12 cellular contexts compared by ENCODE assay signal in genomic region chr3:30282052-30282708, GRCh38.
DNase-seq lines count a peak whose midpoint lies in the region; ATAC-seq, FAIRE-seq and TF ChIP-seq lines count a peak whose summit lies in the region.
"Had no signal": no experiment of that assay in that cellular context is flagged by ENCODE, and none has a peak within 500 bp of the region (broad histone marks: within the 10 kb centered on the region; RNA-seq: fewer than 3 reads in every experiment).

No MANE protein-coding gene starts in this region.

- peak overlapping the region; percentile 70 to 77 for H3K27ac ChIP-seq in A549
- H3K27ac ChIP-seq in iPS DF 6.9 (ENCODE audit: low read length): no peak overlapping the region

- peak overlapping the region; percentile 59 for H3K4me2 ChIP-seq in A549

- DNase-seq in A549 (ENCODE audit: low read depth in 1 of 2, low spot score in 1 of 2): peak; percentile 28 to 66
- peak; percentile 94 for DNase-seq in HS-27A (ENCODE audit: low read depth)
- peak; percentile 97 for DNase-seq in astrocyte of the cerebellum (ENCODE audit: low read depth)
- peak; percentile 45 for DNase-seq in iPS DF 6.9 (ENCODE audit: low read depth, low spot score)
- no peak for DNase-seq in mucosa of descending colon
- no peak for DNase-seq in DMS114 treated with DMSO at 0.1 percent for 48 hours (lab: John Stamatoyannopoulos, UW; ENCODE audit: unreplicated experiment)
- DNase-seq in Ammon's horn (ENCODE audit: low spot score): no peak
- DNase-seq: CD4-positive, alpha-beta memory T cell; esophagus squamous epithelium; MM.1S; SHP77 treated with DMSO at 0.1 percent for 48 hours had no signal

- 0 out of 5 replicates have a peak, but pooled peaks of 1 of the 2 experiments have one; percentile 52 for TF ChIP-seq EP300 in A549 (IDR thresholded peaks at IDR 0.05)

- H3K4me1 ChIP-seq in A549: peaks cover 45% of the 10 kb centered on the region
- no peaks in the 10 kb centered on the region for H3K4me1 ChIP-seq in iPS DF 6.9 (ENCODE audit: control insufficient read depth, insufficient read depth, low read length)
- no peaks in the 10 kb centered on the region for H3K4me1 ChIP-seq in mucosa of descending colon (ENCODE audit: low read depth)

- no peak for TF ChIP-seq POLR2A in A549 (IDR thresholded peaks at IDR 0.05; ENCODE audit: low read length)

- ATAC-seq in A549 (peak; percentile 77 to 89), HG02885 (IDR thresholded peaks at IDR 0.05; ENCODE audit: poor library complexity, unreplicated experiment) (no peak), mucosa of descending colon (no peak)

- H3K27me3 ChIP-seq in iPS DF 6.9 (ENCODE audit: control insufficient read depth, insufficient read depth, low read length): no peaks in the 10 kb centered on the region
- H3K27me3 ChIP-seq: esophagus squamous epithelium had no signal

- peak; percentile 11 to 29; a peak in 2 of 5 replicates for TF ChIP-seq RAD21 in A549 (conservative IDR thresholded peaks at IDR 0.05 in 1 of 2, IDR thresholded peaks at IDR 0.05 in 1 of 2)

- FAIRE-seq in A549 (lab: Jason Lieb, UNC): peak; percentile 81

- in situ Hi-C loops in astrocyte of the cerebellum (cut with HindIII; ENCODE audit: low sequenced_read_pairs): no loop called here

- CTCF ChIA-PET in A549 (lab: Yijun Ruan, JAX): no interaction called here

- H3K36me3 ChIP-seq in iPS DF 6.9 (ENCODE audit: control insufficient read depth, insufficient read depth, low read length) (no peaks in the 10 kb centered on the region), mucosa of descending colon (ENCODE audit: low read depth) (no peaks in the 10 kb centered on the region)
- H3K36me3 ChIP-seq: esophagus squamous epithelium had no signal

- H3K9me3 ChIP-seq in A549 (peaks cover 6% of the 10 kb centered on the region; the same call in 1 of the 3 replicates), iPS DF 6.9 (ENCODE audit: control insufficient read depth, insufficient read depth, low read length) (no peaks in the 10 kb centered on the region), mucosa of descending colon (peaks cover under 1% of the 10 kb centered on the region)
- H3K9me3 ChIP-seq: esophagus squamous epithelium had no signal

- WGBS in A549 (ENCODE audit: missing lambda C conversion rate): 7% methylated on average over 3 of the region's 3 CpGs
- WGBS in iPS DF 6.9 (ENCODE audit: insufficient coverage, insufficient read length): no CpG with 5 or more reads among the region's 3 CpGs

- POLR2A ChIA-PET in A549 (lab: Yijun Ruan, JAX): interaction anchor here (0.6 kb wide), 1 partner anchor 90 kb away, joined by 3 read pairs; no protein-coding TSS in a partner anchor

- H3K4me3 ChIP-seq in A549 (no peak overlapping the region), astrocyte of the cerebellum (ENCODE audit: low read depth, low read length) (no peak overlapping the region), iPS DF 6.9 (ENCODE audit: low read length) (no peak overlapping the region), mucosa of descending colon (no peak overlapping the region)
- H3K4me3 ChIP-seq: esophagus squamous epithelium had no signal

- intact Hi-C loops in mucosa of descending colon (cut with DNase I, micrococcal nuclease): no loop called here

- TF ChIP-seq CTCF in A549 (IDR thresholded peaks at IDR 0.05) (no peak), astrocyte of the cerebellum (IDR thresholded peaks at IDR 0.05; ENCODE audit: low read depth, low read length, missing control alignments) (no peak), mucosa of descending colon (IDR thresholded peaks at IDR 0.05) (no peak)

TF ChIP-seq in A549, 52 proteins besides CTCF, POLR2A, EP300 and RAD21:
- TF ChIP-seq, protein P1, sequence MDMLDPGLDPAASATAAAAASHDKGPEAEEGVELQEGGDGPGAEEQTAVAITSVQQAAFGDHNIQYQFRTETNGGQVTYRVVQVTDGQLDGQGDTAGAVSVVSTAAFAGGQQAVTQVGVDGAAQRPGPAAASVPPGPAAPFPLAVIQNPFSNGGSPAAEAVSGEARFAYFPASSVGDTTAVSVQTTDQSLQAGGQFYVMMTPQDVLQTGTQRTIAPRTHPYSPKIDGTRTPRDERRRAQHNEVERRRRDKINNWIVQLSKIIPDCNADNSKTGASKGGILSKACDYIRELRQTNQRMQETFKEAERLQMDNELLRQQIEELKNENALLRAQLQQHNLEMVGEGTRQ (IDR thresholded peaks at IDR 0.05): 0 out of 2 replicates have a peak, but pooled peaks have one; percentile 35
- TF ChIP-seq CBX8 (IDR thresholded peaks at IDR 0.05) (no peak), EHMT2 (IDR thresholded peaks at IDR 0.05; ENCODE audit: low read depth) (no peak), CEBPB (IDR thresholded peaks at IDR 0.05) (peak in 1 of 2 experiments; percentile 6; a peak in 1 of 4 replicates), JUNB (IDR thresholded peaks at IDR 0.05) (peak; percentile 68), NPAS2 (CRISPR knock-in tag; IDR thresholded peaks at IDR 0.05; ENCODE audit: borderline replicate concordance) (no peak), GATA3 (IDR thresholded peaks at IDR 0.05; ENCODE audit: borderline replicate concordance) (peak; percentile 84), ZNF302 (CRISPR knock-in tag; IDR thresholded peaks at IDR 0.05) (no peak), FOSL2 (IDR thresholded peaks at IDR 0.05) (peak; percentile 60; the same call in 1 of the 2 replicates), FOSL2 (CRISPR knock-in tag; IDR thresholded peaks at IDR 0.05) (peak; percentile 84), JUN (IDR thresholded peaks at IDR 0.05) (peak in 1 of 2 experiments; percentile 44; a peak in 3 of 5 replicates), NFE2L2 (conservative IDR thresholded peaks at IDR 0.05; ENCODE audit: low read length) (no peak), MAFK (IDR thresholded peaks at IDR 0.05; ENCODE audit: partially characterized antibody) (peak; percentile 28)
- TF ChIP-seq, protein P2, sequence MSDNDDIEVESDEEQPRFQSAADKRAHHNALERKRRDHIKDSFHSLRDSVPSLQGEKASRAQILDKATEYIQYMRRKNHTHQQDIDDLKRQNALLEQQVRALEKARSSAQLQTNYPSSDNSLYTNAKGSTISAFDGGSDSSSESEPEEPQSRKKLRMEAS (IDR thresholded peaks at IDR 0.05): 0 out of 2 replicates have a peak, but pooled peaks have one; percentile 36
- TF ChIP-seq, protein P3, sequence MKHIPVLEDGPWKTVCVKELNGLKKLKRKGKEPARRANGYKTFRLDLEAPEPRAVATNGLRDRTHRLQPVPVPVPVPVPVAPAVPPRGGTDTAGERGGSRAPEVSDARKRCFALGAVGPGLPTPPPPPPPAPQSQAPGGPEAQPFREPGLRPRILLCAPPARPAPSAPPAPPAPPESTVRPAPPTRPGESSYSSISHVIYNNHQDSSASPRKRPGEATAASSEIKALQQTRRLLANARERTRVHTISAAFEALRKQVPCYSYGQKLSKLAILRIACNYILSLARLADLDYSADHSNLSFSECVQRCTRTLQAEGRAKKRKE (CRISPR knock-in tag; IDR thresholded peaks at IDR 0.05; ENCODE audit: low read depth): no peak

Comparison
In these comparisons a context has a peak if more than half of its experiments do, and no peak if none do; other contexts are left out.
1. ATAC-seq: peak in A549 (2 of 2); none in HG02885 (single experiment) and mucosa of descending colon (single experiment).
2. DNase-seq: peak in A549 (2 of 2), HS-27A (single experiment), astrocyte of the cerebellum (single experiment) and iPS DF 6.9 (single experiment); none in mucosa of descending colon (0 of 3), DMS114 treated with DMSO at 0.1 percent for 48 hours (single experiment) and Ammon's horn (single experiment).